30 cellular contexts compared by ENCODE assay signal in the genomic region with DNA sequence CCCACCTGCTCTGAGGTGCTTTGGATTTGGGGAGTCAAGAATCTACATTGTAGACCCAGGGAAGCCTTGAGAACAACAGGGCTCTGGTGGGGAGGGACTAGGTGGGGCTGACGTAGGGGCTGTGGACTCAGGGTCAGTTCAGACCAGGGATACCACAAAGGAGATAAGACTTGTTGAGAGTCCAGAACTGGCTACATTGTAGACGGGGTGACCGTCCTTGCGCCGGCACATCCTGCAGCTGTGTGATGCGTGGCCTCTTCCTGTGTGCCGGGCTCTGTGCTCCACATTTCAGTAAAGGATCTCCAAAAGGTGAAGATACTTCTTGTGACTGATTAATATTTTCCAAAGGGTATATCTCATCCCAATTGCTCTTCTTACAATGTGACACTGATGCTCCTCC. TPM values are rescaled to one million over a fixed set of nuclear protein-coding genes. Genes with fewer than 3 reads are reported as not detected.
DNase-seq lines count a peak whose midpoint lies in the region; ATAC-seq and TF ChIP-seq lines count a peak whose summit lies in the region.
"Had no signal": no experiment of that assay in that cellular context is flagged by ENCODE, and none has a peak within 500 bp of the region (broad histone marks: within the 10 kb centered on the region; RNA-seq: fewer than 3 reads in every experiment).

No MANE protein-coding gene starts in this region.

- no peak for TF ChIP-seq POLR2A in thyroid gland (IDR thresholded peaks at IDR 0.05)
- TF ChIP-seq POLR2A in uterus (IDR thresholded peaks at IDR 0.05): no peak

- H3K27ac Mint-ChIP-seq in activated naive CD8-positive, alpha-beta T cell: no peak overlapping the region
- no peak overlapping the region for H3K27ac Mint-ChIP-seq in activated naive CD8-positive, alpha-beta T cell treated with anti-CD3 and anti-CD28 coated beads, Interleukin-2, amount 50 U/mL, for 24 hours
- H3K27ac Mint-ChIP-seq in activated B cell treated with CpG ODN at 0.5 μM for 24 hours (peak overlapping the region; percentile 81), memory B cell (peak overlapping the region; percentile 77)
- H3K27ac Mint-ChIP-seq: activated naive CD4-positive, alpha-beta T cell treated with anti-CD3 and anti-CD28 coated beads for 36 hours had no signal

- H3K4me1 ChIP-seq in thyroid gland: peaks cover 21 to 38% of the 10 kb centered on the region in 2 donors
- H3K4me1 ChIP-seq in uterus: peaks cover 0 to 6% of the 10 kb centered on the region in 2 donors

- POLR2A ChIA-PET in activated B cell treated with CpG ODN at 0.5 μM for 24 hours (lab: Charles Lee): interaction anchor here (0.5 to 1.1 kb wide), 3 partner anchors 30 to 1339 kb away, joined by 4 to 7 read pairs (median 4); no protein-coding TSS in a partner anchor

- H3K9me3 Mint-ChIP-seq in activated naive CD8-positive, alpha-beta T cell (ENCODE audit: low read depth): no peaks in the 10 kb centered on the region
- no peaks in the 10 kb centered on the region for H3K9me3 Mint-ChIP-seq in activated naive CD8-positive, alpha-beta T cell treated with anti-CD3 and anti-CD28 coated beads, Interleukin-2, amount 50 U/mL, for 24 hours
- no peaks in the 10 kb centered on the region for H3K9me3 Mint-ChIP-seq in activated B cell treated with CpG ODN at 0.5 μM for 24 hours
- H3K9me3 Mint-ChIP-seq in memory B cell: no peaks in the 10 kb centered on the region
- H3K9me3 Mint-ChIP-seq: activated naive CD4-positive, alpha-beta T cell treated with anti-CD3 and anti-CD28 coated beads for 36 hours had no signal

- no peak for ATAC-seq in activated naive CD8-positive, alpha-beta T cell treated with anti-CD3 and anti-CD28 coated beads, Interleukin-2, amount 50 U/mL, for 24 hours
- ATAC-seq in activated B cell treated with CpG ODN at 0.5 μM for 24 hours (ENCODE audit: low read depth) (no peak), memory B cell (ENCODE audit: low read depth) (no peak), GM19463 (IDR thresholded peaks at IDR 0.05; ENCODE audit: unreplicated experiment) (no peak)
- ATAC-seq: left lung, mucosa of descending colon, PC-3 had no signal

- CTCF ChIA-PET in activated B cell treated with CpG ODN at 0.5 μM for 24 hours (lab: Charles Lee): interaction anchor here (0.8 to 1.0 kb wide), 3 partner anchors 20 to 28 kb away, joined by 3 to 7 read pairs (median 3); no protein-coding TSS in a partner anchor

- H3K27me3 Mint-ChIP-seq in activated naive CD8-positive, alpha-beta T cell: no peaks in the 10 kb centered on the region
- peaks cover 13% of the 10 kb centered on the region for H3K27me3 Mint-ChIP-seq in activated naive CD8-positive, alpha-beta T cell treated with anti-CD3 and anti-CD28 coated beads, Interleukin-2, amount 50 U/mL, for 24 hours
- H3K27me3 Mint-ChIP-seq in activated B cell treated with CpG ODN at 0.5 μM for 24 hours (no peaks in the 10 kb centered on the region), memory B cell (no peaks in the 10 kb centered on the region)

- WGBS in thyroid gland, 2 donors: 87 to 97% methylated on average over 7 of the region's 7 CpGs

- H3K36me3 ChIP-seq in thyroid gland (no peaks in the 10 kb centered on the region), uterus (no peaks in the 10 kb centered on the region)
- H3K36me3 ChIP-seq: cardiac muscle cell, left lung, stomach had no signal

- DNase-seq in activated naive CD8-positive, alpha-beta T cell treated with anti-CD3 and anti-CD28 coated beads, Interleukin-2, amount 50 U/mL, for 24 hours: no peak
- no peak for DNase-seq in activated B cell treated with CpG ODN at 0.5 μM for 24 hours
- no peak for DNase-seq in memory B cell (ENCODE audit: low spot score in 2 of 2)
- no peak for DNase-seq in thyroid gland
- no peak for DNase-seq in SW 1271 (lab: John Stamatoyannopoulos, UW)
- no peak for DNase-seq in uterus
- DNase-seq: 8988T; activated CD4-positive, alpha-beta T cell treated with anti-CD3 and anti-CD28 coated beads for 4 hours; activated naive CD4-positive, alpha-beta T cell treated with anti-CD3 and anti-CD28 coated beads for 36 hours; activated T-cell treated with anti-CD3 and anti-CD28 coated beads, Interleukin-2, amount 50 U/mL, for 48 hours; AML-193; H7; left lung; mucosa of descending colon; NCI-H1105; NCI-H2029 treated with DMSO at 0.1 percent for 48 hours; NCI-H446; NCI-H82; PC-3; SHP77 treated with DMSO at 0.1 percent for 48 hours; stimulated activated CD8-positive, alpha-beta memory T cell treated with anti-CD3 and anti-CD28 coated beads, Interleukin-4, amount 100 ng/mL, for 48 hours; stomach; trophoblast cell had no signal

- no peaks in the 10 kb centered on the region for H3K36me3 Mint-ChIP-seq in activated naive CD8-positive, alpha-beta T cell
- no peaks in the 10 kb centered on the region for H3K36me3 Mint-ChIP-seq in activated naive CD8-positive, alpha-beta T cell treated with anti-CD3 and anti-CD28 coated beads, Interleukin-2, amount 50 U/mL, for 24 hours (ENCODE audit: low read depth)
- H3K36me3 Mint-ChIP-seq in activated B cell treated with CpG ODN at 0.5 μM for 24 hours (ENCODE audit: low read depth) (peaks cover 3% of the 10 kb centered on the region), memory B cell (no peaks in the 10 kb centered on the region)

- intact Hi-C loops in activated B cell treated with CpG ODN at 0.5 μM for 24 hours (cut with micrococcal nuclease): no loop called here
- intact Hi-C loops in thyroid gland (cut with DNase I): loop anchor here (10.0 kb wide), 1 partner anchor 311 kb away; no protein-coding TSS in a partner anchor
- intact Hi-C loops in uterus (cut with DNase I; ENCODE audit: low total_unique reads): no loop called here

- H3K4me1 Mint-ChIP-seq in activated naive CD8-positive, alpha-beta T cell (ENCODE audit: low read depth): peaks cover 5% of the 10 kb centered on the region
- peaks cover 10% of the 10 kb centered on the region for H3K4me1 Mint-ChIP-seq in activated naive CD8-positive, alpha-beta T cell treated with anti-CD3 and anti-CD28 coated beads, Interleukin-2, amount 50 U/mL, for 24 hours
- H3K4me1 Mint-ChIP-seq in activated B cell treated with CpG ODN at 0.5 μM for 24 hours (peaks cover 41% of the 10 kb centered on the region), memory B cell (peaks cover 26% of the 10 kb centered on the region)

- H3K4me3 Mint-ChIP-seq in activated naive CD8-positive, alpha-beta T cell: peak overlapping the region; percentile 34
- no peak overlapping the region for H3K4me3 Mint-ChIP-seq in activated naive CD8-positive, alpha-beta T cell treated with anti-CD3 and anti-CD28 coated beads, Interleukin-2, amount 50 U/mL, for 24 hours
- H3K4me3 Mint-ChIP-seq in activated B cell treated with CpG ODN at 0.5 μM for 24 hours: no peak overlapping the region
- peak overlapping the region; percentile 87 for H3K4me3 Mint-ChIP-seq in memory B cell
- H3K4me3 Mint-ChIP-seq: activated naive CD4-positive, alpha-beta T cell treated with anti-CD3 and anti-CD28 coated beads for 36 hours had no signal

- peak overlapping the region; percentile 13 to 84 (median 54) for H3K27ac ChIP-seq in thyroid gland
- peak overlapping the region in 1 of 2 donors; percentile 87 for H3K27ac ChIP-seq in uterus
- H3K27ac ChIP-seq: cardiac muscle cell, HL-60, left lung had no signal

- no peak overlapping the region for H3K4me3 ChIP-seq in thyroid gland (replicated peaks in 1 of 3)
- H3K4me3 ChIP-seq in uterus: no peak overlapping the region
- H3K4me3 ChIP-seq: cardiac muscle cell, left lung, mucosa of descending colon, stomach had no signal

- no peaks in the 10 kb centered on the region for H3K9me3 ChIP-seq in thyroid gland
- no peaks in the 10 kb centered on the region for H3K9me3 ChIP-seq in uterus
- H3K9me3 ChIP-seq: left lung, mucosa of descending colon, stomach had no signal

- no peak for TF ChIP-seq CTCF in activated B cell treated with CpG ODN at 0.5 μM for 24 hours (IDR thresholded peaks at IDR 0.05)
- TF ChIP-seq CTCF in thyroid gland (IDR thresholded peaks at IDR 0.05): no peak
- TF ChIP-seq CTCF in uterus (IDR thresholded peaks at IDR 0.05): no peak

- H3K27me3 ChIP-seq in thyroid gland (no peaks in the 10 kb centered on the region), uterus (no peaks in the 10 kb centered on the region)
- H3K27me3 ChIP-seq: cardiac muscle cell had no signal

RNA-seq across cellular contexts. Expression of a gene that starts 9.8 kb away (rescaled TPM):
- total RNA-seq in activated B cell treated with CpG ODN at 0.5 μM for 24 hours (not detected in 2 replicates), thyroid gland (1 to 10 TPM in 2 of 4 donors, under 1 TPM in 2; 0.45 to 2.5 (median 1.1) TPM), uterus (1 to 10 TPM in 2 of 4 donors, not detected in 2; 1.0 TPM)
- total RNA-seq: activated CD8-positive, alpha-beta memory T cell treated with anti-CD3 and anti-CD28 coated beads for 36 hours; activated naive CD4-positive, alpha-beta T cell treated with anti-CD3 and anti-CD28 coated beads for 36 hours; cardiac muscle cell; Daoy; PC-3; pulmonary artery endothelial cell had no signal

Comparison
In these comparisons a context has a peak if more than half of its experiments do, and no peak if none do; other contexts are left out.
1. H3K4me3 Mint-ChIP-seq: peak in activated naive CD8-positive, alpha-beta T cell (single experiment) and memory B cell (single experiment); none in activated naive CD8-positive, alpha-beta T cell treated with anti-CD3 and anti-CD28 coated beads, Interleukin-2, amount 50 U/mL, for 24 hours (single experiment) and activated B cell treated with CpG ODN at 0.5 μM for 24 hours (single experiment).
2. H3K27ac Mint-ChIP-seq: peak in activated B cell treated with CpG ODN at 0.5 μM for 24 hours (single experiment) and memory B cell (single experiment); none in activated naive CD8-positive, alpha-beta T cell (single experiment) and activated naive CD8-positive, alpha-beta T cell treated with anti-CD3 and anti-CD28 coated beads, Interleukin-2, amount 50 U/mL, for 24 hours (single experiment).